Comparison of ENCODE assay signal across 18 cellular contexts in genomic region chr1:172325562-172325961, GRCh38.
DNase-seq lines count a peak whose midpoint lies in the region; ATAC-seq, FAIRE-seq and TF ChIP-seq lines count a peak whose summit lies in the region.
"Had no signal": no experiment of that assay in that cellular context is flagged by ENCODE, and none has a peak within 500 bp of the region (broad histone marks: within the 10 kb centered on the region; RNA-seq: fewer than 3 reads in every experiment).

No MANE protein-coding gene starts in this region.

- H3K36me3 Mint-ChIP-seq in effector memory CD8-positive, alpha-beta T cell (ENCODE audit: insufficient read depth) = no peaks in the 10 kb centered on the region
- H3K36me3 Mint-ChIP-seq in activated CD8-positive, alpha-beta T cell treated with anti-CD3 and anti-CD28 coated beads, Interleukin-2, amount 10 ng/mL, durations not matched to agents 7 days and 5 days (ENCODE audit: low read depth) = no peaks in the 10 kb centered on the region
- H3K36me3 Mint-ChIP-seq: stimulated activated effector memory CD8-positive, alpha-beta T cell treated with anti-CD3 and anti-CD28 coated beads, Interleukin-12 subunit alpha, Interleukin-12 subunit beta, amount 100 ng/mL, for 72 hours had no signal

- CTCF ChIA-PET in activated CD8-positive, alpha-beta T cell treated with anti-CD3 and anti-CD28 coated beads, Interleukin-2, amount 10 ng/mL, durations not matched to agents 7 days and 5 days (lab: Charles Lee) = no interaction called here

- H3K79me2 ChIP-seq in keratinocyte (ENCODE audit: control insufficient read depth, insufficient read depth, low read length) = no peaks in the 10 kb centered on the region

- H3K9me1 ChIP-seq in keratinocyte (ENCODE audit: control insufficient read depth, extremely low read depth, insufficient read depth, low read length) = no peaks in the 10 kb centered on the region

- H3K27ac Mint-ChIP-seq in effector memory CD8-positive, alpha-beta T cell = no peak overlapping the region
- no peak overlapping the region for H3K27ac Mint-ChIP-seq in activated CD8-positive, alpha-beta T cell treated with anti-CD3 and anti-CD28 coated beads, Interleukin-2, amount 10 ng/mL, durations not matched to agents 7 days and 5 days
- H3K27ac Mint-ChIP-seq: activated T-helper 17 cell treated with anti-CD3 and anti-CD28 coated beads, Interleukin-2, amount 50 U/mL, for 72 hours; B cell; stimulated activated effector memory CD8-positive, alpha-beta T cell treated with anti-CD3 and anti-CD28 coated beads, Interleukin-12 subunit alpha, Interleukin-12 subunit beta, amount 100 ng/mL, for 72 hours; T-helper 1 cell treated with Interleukin-12 subunit alpha and Interleukin-12 subunit beta and Interleukin-4 antibody, amounts not matched to agents 30 μg/mL and 1 μg/mL, for 36 hours had no signal

- H3K9me3 Mint-ChIP-seq in effector memory CD8-positive, alpha-beta T cell = no peaks in the 10 kb centered on the region
- H3K9me3 Mint-ChIP-seq in activated CD8-positive, alpha-beta T cell treated with anti-CD3 and anti-CD28 coated beads, Interleukin-2, amount 10 ng/mL, durations not matched to agents 7 days and 5 days (ENCODE audit: insufficient read depth) = no peaks in the 10 kb centered on the region
- H3K9me3 Mint-ChIP-seq: activated T-helper 17 cell treated with anti-CD3 and anti-CD28 coated beads, Interleukin-2, amount 50 U/mL, for 72 hours; stimulated activated effector memory CD8-positive, alpha-beta T cell treated with anti-CD3 and anti-CD28 coated beads, Interleukin-12 subunit alpha, Interleukin-12 subunit beta, amount 100 ng/mL, for 72 hours had no signal

- no peaks in the 10 kb centered on the region for H3K27me3 ChIP-seq in MG63
- no peaks in the 10 kb centered on the region for H3K27me3 ChIP-seq in keratinocyte (ENCODE audit: control insufficient read depth, extremely low read depth, insufficient read depth, low read length)
- H3K27me3 ChIP-seq in H7 (ENCODE audit: control insufficient read depth, insufficient read depth, low read length) = no peaks in the 10 kb centered on the region
- H3K27me3 ChIP-seq: cardiac muscle cell, esophagus muscularis mucosa had no signal

- H3K9ac ChIP-seq in keratinocyte (ENCODE audit: control insufficient read depth, extremely low read depth, insufficient read depth, low read length) = no peak overlapping the region

- H3K4me1 ChIP-seq in keratinocyte (ENCODE audit: control insufficient read depth, extremely low read depth, insufficient read depth, low read length) = peaks cover 48% of the 10 kb centered on the region

- H4K20me1 ChIP-seq in keratinocyte (ENCODE audit: control insufficient read depth, extremely low read depth, insufficient read depth, low read length) = no peaks in the 10 kb centered on the region

- H3K4me3 ChIP-seq in MG63 = no peak overlapping the region
- H3K4me3 ChIP-seq in cardiac fibroblast (replicated peaks in 1 of 2; ENCODE audit: low read depth in 2 of 2, low read length in 2 of 2) = no peak overlapping the region
- H3K4me3 ChIP-seq in keratinocyte (ENCODE audit: control insufficient read depth in 2 of 3, extremely low read depth in 1 of 3, insufficient read depth in 2 of 3, low read depth in 1 of 3, low read length in 3 of 3) = no peak overlapping the region
- H3K4me3 ChIP-seq in H7 (ENCODE audit: insufficient read depth, low read depth, low read length) = no peak overlapping the region
- H3K4me3 ChIP-seq: cardiac muscle cell, esophagus muscularis mucosa had no signal

- POLR2A ChIA-PET in activated CD8-positive, alpha-beta T cell treated with anti-CD3 and anti-CD28 coated beads, Interleukin-2, amount 10 ng/mL, durations not matched to agents 7 days and 5 days (lab: Charles Lee) = no interaction called here

- H3K9me3 ChIP-seq in MG63 = no peaks in the 10 kb centered on the region
- no peaks in the 10 kb centered on the region for H3K9me3 ChIP-seq in keratinocyte (ENCODE audit: control insufficient read depth, low read depth, low read length)
- H3K9me3 ChIP-seq: esophagus muscularis mucosa had no signal

- ATAC-seq in effector memory CD8-positive, alpha-beta T cell (replicated peaks) = no peak
- no peak for ATAC-seq in activated CD8-positive, alpha-beta T cell treated with anti-CD3 and anti-CD28 coated beads, Interleukin-2, amount 10 ng/mL, durations not matched to agents 7 days and 5 days
- ATAC-seq: activated T-helper 17 cell treated with anti-CD3 and anti-CD28 coated beads, Interleukin-2, amount 50 U/mL, for 72 hours; stimulated activated effector memory CD8-positive, alpha-beta T cell treated with anti-CD3 and anti-CD28 coated beads, Interleukin-12 subunit alpha, Interleukin-12 subunit beta, amount 100 ng/mL, for 72 hours had no signal

- TF ChIP-seq CTCF in cardiac fibroblast (IDR thresholded peaks at IDR 0.05; ENCODE audit: low read depth, low read length) = no peak
- no peak for TF ChIP-seq CTCF in keratinocyte (optimal IDR thresholded peaks at IDR 0.05 in 1 of 3, IDR thresholded peaks at IDR 0.05 in 1 of 3, conservative IDR thresholded peaks at IDR 0.05 in 1 of 3; ENCODE audit: extremely low read depth in 1 of 3, insufficient read depth in 2 of 3, low read length in 3 of 3)

- peak; percentile 76 for DNase-seq in DMS53 treated with DMSO at 0.1 percent for 48 hours (lab: John Stamatoyannopoulos, UW; ENCODE audit: unreplicated experiment)
- DNase-seq in MG63 = peak; percentile 38
- peak; percentile 69 to 77 for DNase-seq in cardiac fibroblast (ENCODE audit: low read depth in 2 of 2)
- no peak for DNase-seq in keratinocyte (ENCODE audit: low read depth, low spot score)
- DNase-seq in effector memory CD8-positive, alpha-beta T cell = no peak
- DNase-seq in H7 = no peak
- no peak for DNase-seq in frontal cortex (ENCODE audit: low spot score in 2 of 2)
- no peak for DNase-seq in activated CD8-positive, alpha-beta T cell treated with anti-CD3 and anti-CD28 coated beads, Interleukin-2, amount 10 ng/mL, durations not matched to agents 7 days and 5 days
- DNase-seq: kidney; NCI-H1092 treated with DMSO at 0.1 percent for 48 hours; NCI-H345; stimulated activated CD4-positive, alpha-beta T cell treated with anti-CD3 and anti-CD28 coated beads, Interleukin-2, amount 100 ng/mL, for 48 hours had no signal

- no peaks in the 10 kb centered on the region for H3K4me1 Mint-ChIP-seq in effector memory CD8-positive, alpha-beta T cell (ENCODE audit: low read depth in 2 of 2)
- no peaks in the 10 kb centered on the region for H3K4me1 Mint-ChIP-seq in activated CD8-positive, alpha-beta T cell treated with anti-CD3 and anti-CD28 coated beads, Interleukin-2, amount 10 ng/mL, durations not matched to agents 7 days and 5 days (ENCODE audit: low read depth)
- H3K4me1 Mint-ChIP-seq: activated T-helper 17 cell treated with anti-CD3 and anti-CD28 coated beads, Interleukin-2, amount 50 U/mL, for 72 hours; B cell; stimulated activated effector memory CD8-positive, alpha-beta T cell treated with anti-CD3 and anti-CD28 coated beads, Interleukin-12 subunit alpha, Interleukin-12 subunit beta, amount 100 ng/mL, for 72 hours had no signal

- H3K36me3 ChIP-seq in MG63 = no peaks in the 10 kb centered on the region
- no peaks in the 10 kb centered on the region for H3K36me3 ChIP-seq in keratinocyte (ENCODE audit: control insufficient read depth in 2 of 2, extremely low read depth in 1 of 2, insufficient read depth in 2 of 2, low read length in 2 of 2)
- no peaks in the 10 kb centered on the region for H3K36me3 ChIP-seq in H7 (replicated peaks; ENCODE audit: control insufficient read depth, insufficient read depth, low read length)
- H3K36me3 ChIP-seq: cardiac muscle cell, esophagus muscularis mucosa had no signal

- H3K27ac ChIP-seq in keratinocyte (ENCODE audit: control insufficient read depth, insufficient read depth, low read length) = peak overlapping the region; percentile 19
- H3K27ac ChIP-seq: cardiac muscle cell, esophagus muscularis mucosa had no signal

- H3K27me3 Mint-ChIP-seq in effector memory CD8-positive, alpha-beta T cell = no peaks in the 10 kb centered on the region
- H3K27me3 Mint-ChIP-seq in activated CD8-positive, alpha-beta T cell treated with anti-CD3 and anti-CD28 coated beads, Interleukin-2, amount 10 ng/mL, durations not matched to agents 7 days and 5 days (ENCODE audit: low read depth) = no peaks in the 10 kb centered on the region
- H3K27me3 Mint-ChIP-seq: activated T-helper 17 cell treated with anti-CD3 and anti-CD28 coated beads, Interleukin-2, amount 50 U/mL, for 72 hours; B cell had no signal

- H3K4me2 ChIP-seq in keratinocyte (ENCODE audit: control insufficient read depth, extremely low read depth, insufficient read depth, low read depth, low read length) = peak overlapping the region; percentile 55

- dilution Hi-C loops in keratinocyte (cut with MboI; ENCODE audit: extremely low pct_ligation_motif_present, low sequenced_read_pairs) = no loop called here

- no peak overlapping the region for H3K4me3 Mint-ChIP-seq in effector memory CD8-positive, alpha-beta T cell
- no peak overlapping the region for H3K4me3 Mint-ChIP-seq in activated CD8-positive, alpha-beta T cell treated with anti-CD3 and anti-CD28 coated beads, Interleukin-2, amount 10 ng/mL, durations not matched to agents 7 days and 5 days
- H3K4me3 Mint-ChIP-seq: activated T-helper 17 cell treated with anti-CD3 and anti-CD28 coated beads, Interleukin-2, amount 50 U/mL, for 72 hours; B cell; stimulated activated effector memory CD8-positive, alpha-beta T cell treated with anti-CD3 and anti-CD28 coated beads, Interleukin-12 subunit alpha, Interleukin-12 subunit beta, amount 100 ng/mL, for 72 hours; T-helper 1 cell treated with Interleukin-12 subunit alpha and Interleukin-12 subunit beta and Interleukin-4 antibody, amounts not matched to agents 30 μg/mL and 1 μg/mL, for 36 hours had no signal

- H2AFZ ChIP-seq in keratinocyte (ENCODE audit: control insufficient read depth, low read length) = no peak overlapping the region

- FAIRE-seq in keratinocyte (lab: Jason Lieb, UNC) (peak; percentile 91), frontal cortex (lab: Jason Lieb, UNC) (no peak)
- FAIRE-seq: kidney had no signal

Comparison
In these comparisons a context has a peak if more than half of its experiments do, and no peak if none do; other contexts are left out.
1. DNase-seq: peak in DMS53 treated with DMSO at 0.1 percent for 48 hours (single experiment), MG63 (single experiment) and cardiac fibroblast (2 of 2); none in keratinocyte (single experiment), effector memory CD8-positive, alpha-beta T cell (0 of 3), H7 (single experiment), frontal cortex (0 of 2) and activated CD8-positive, alpha-beta T cell treated with anti-CD3 and anti-CD28 coated beads, Interleukin-2, amount 10 ng/mL, durations not matched to agents 7 days and 5 days (single experiment).